In genomic region chr11:64852804-64853520, GRCh38 we compare ENCODE assay signal across 1 cellular context.
TF ChIP-seq lines count a peak whose summit lies in the region.

No MANE protein-coding gene starts in this region.

TF ChIP-seq in A549, 52 proteins besides CTCF, POLR2A, EP300 and RAD21:
- TF ChIP-seq RNF2 (IDR thresholded peaks at IDR 0.05; ENCODE audit: borderline replicate concordance, low read depth) (no peak), HMGXB4 (CRISPR knock-in tag; IDR thresholded peaks at IDR 0.05; ENCODE audit: borderline replicate concordance) (no peak), HDAC2 (IDR thresholded peaks at IDR 0.05) (no peak), ZNF302 (CRISPR knock-in tag; IDR thresholded peaks at IDR 0.05) (no peak), JUN (IDR thresholded peaks at IDR 0.05) (no peak), ESRRA (IDR thresholded peaks at IDR 0.05; ENCODE audit: borderline replicate concordance, low read length) (no peak), MAFK (IDR thresholded peaks at IDR 0.05; ENCODE audit: partially characterized antibody) (no peak), KDM5A (IDR thresholded peaks at IDR 0.05) (no peak), CEBPB (IDR thresholded peaks at IDR 0.05) (no peak), POLR2AphosphoS2 (conservative IDR thresholded peaks at IDR 0.05; ENCODE audit: low read length) (no peak), ZSCAN20 (CRISPR knock-in tag; IDR thresholded peaks at IDR 0.05) (no peak), NPAS2 (CRISPR knock-in tag; IDR thresholded peaks at IDR 0.05; ENCODE audit: borderline replicate concordance) (no peak), GATA3 (IDR thresholded peaks at IDR 0.05; ENCODE audit: borderline replicate concordance) (no peak), ZFP36 (IDR thresholded peaks at IDR 0.05; ENCODE audit: borderline replicate concordance, partially characterized antibody) (no peak), MYC (IDR thresholded peaks at IDR 0.05; ENCODE audit: borderline replicate concordance, low read length) (no peak), REST (IDR thresholded peaks at IDR 0.05) (no peak), SREBF2 (IDR thresholded peaks at IDR 0.05) (no peak)
- TF ChIP-seq, protein P1, sequence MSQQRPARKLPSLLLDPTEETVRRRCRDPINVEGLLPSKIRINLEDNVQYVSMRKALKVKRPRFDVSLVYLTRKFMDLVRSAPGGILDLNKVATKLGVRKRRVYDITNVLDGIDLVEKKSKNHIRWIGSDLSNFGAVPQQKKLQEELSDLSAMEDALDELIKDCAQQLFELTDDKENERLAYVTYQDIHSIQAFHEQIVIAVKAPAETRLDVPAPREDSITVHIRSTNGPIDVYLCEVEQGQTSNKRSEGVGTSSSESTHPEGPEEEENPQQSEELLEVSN (IDR thresholded peaks at IDR 0.05; ENCODE audit: borderline replicate concordance, low read depth) = no peak
